Comparison of ENCODE assay signal across 1 cellular context in the genomic region with DNA sequence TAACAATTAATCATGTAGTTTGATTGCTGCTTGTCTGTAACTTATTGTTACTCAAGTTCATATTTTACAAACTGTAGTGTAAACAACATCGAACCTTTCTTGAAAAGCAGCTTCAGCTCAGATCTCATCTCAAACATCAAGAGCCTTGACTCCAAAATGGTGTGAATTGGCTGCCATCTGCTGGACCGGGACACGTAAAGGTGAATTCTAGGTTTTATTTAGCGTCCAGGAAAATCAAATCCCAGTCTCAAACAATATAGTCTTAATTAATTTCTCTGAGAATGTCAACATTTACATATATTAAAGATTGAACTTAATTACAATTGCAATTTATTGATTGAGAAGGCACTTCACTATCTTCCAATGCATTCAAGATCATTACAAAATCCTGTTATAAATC.
TF ChIP-seq lines count a peak whose summit lies in the region.

No MANE protein-coding gene starts in this region.

TF ChIP-seq in SK-N-SH treated with all-trans-retinoic acid at 6 μM for 48 hours, 23 proteins besides CTCF, POLR2A, EP300 and RAD21 (continued from another document):
- TF ChIP-seq ZFP30 (CRISPR knock-in tag; IDR thresholded peaks at IDR 0.05) = no peak
- no peak for TF ChIP-seq ZNF70 (CRISPR knock-in tag; IDR thresholded peaks at IDR 0.05)
